ENCODE assay signal across 8 cellular contexts in genomic region chrX:102720237-102721168, GRCh38. TPM values are rescaled to one million over a fixed set of nuclear protein-coding genes. Genes with fewer than 3 reads are reported as not detected.
DNase-seq lines count a peak whose midpoint lies in the region; ATAC-seq, FAIRE-seq and TF ChIP-seq lines count a peak whose summit lies in the region.

A gene with protein sequence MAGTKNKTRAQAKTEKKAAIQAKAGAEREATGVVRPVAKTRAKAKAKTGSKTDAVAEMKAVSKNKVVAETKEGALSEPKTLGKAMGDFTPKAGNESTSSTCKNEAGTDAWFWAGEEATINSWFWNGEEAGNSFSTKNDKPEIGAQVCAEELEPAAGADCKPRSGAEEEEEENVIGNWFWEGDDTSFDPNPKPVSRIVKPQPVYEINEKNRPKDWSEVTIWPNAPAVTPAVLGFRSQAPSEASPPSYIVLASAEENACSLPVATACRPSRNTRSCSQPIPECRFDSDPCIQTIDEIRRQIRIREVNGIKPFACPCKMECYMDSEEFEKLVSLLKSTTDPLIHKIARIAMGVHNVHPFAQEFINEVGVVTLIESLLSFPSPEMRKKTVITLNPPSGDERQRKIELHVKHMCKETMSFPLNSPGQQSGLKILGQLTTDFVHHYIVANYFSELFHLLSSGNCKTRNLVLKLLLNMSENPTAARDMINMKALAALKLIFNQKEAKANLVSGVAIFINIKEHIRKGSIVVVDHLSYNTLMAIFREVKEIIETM (plus strand): TSS chrX:102720743. CDS start chrX:102748996, 28,253 bp downstream.

- H3K9me3 ChIP-seq in endocrine pancreas (ENCODE audit: control insufficient read depth, low read length) = no peaks in the 10 kb centered on the region

- no peaks in the 10 kb centered on the region for H3K36me3 ChIP-seq in endocrine pancreas (ENCODE audit: control insufficient read depth, insufficient read depth, low read length)

- peak within 1 kb of the TSS; percentile 80 for H3K4me3 ChIP-seq in endocrine pancreas (ENCODE audit: control insufficient read depth, insufficient read depth, low read length)

- H3K4me1 ChIP-seq in endocrine pancreas (ENCODE audit: control insufficient read depth, insufficient read depth, low read length) = no peaks in the 10 kb centered on the region

- DNase-seq in GM12892 (ENCODE audit: insufficient read length) (peak; percentile 50), NCI-H2227 treated with DMSO at 0.1 percent for 48 hours (lab: John Stamatoyannopoulos, UW) (peak; percentile 89), midbrain (lab: John Stamatoyannopoulos, UW) (peak; percentile 78)
- DNase-seq in activated CD8-positive, alpha-beta memory T cell treated with anti-CD3 and anti-CD28 coated beads, Interleukin-2, amount 50 U/mL, for 1 hour (ENCODE audit: extremely low read depth) = peak; percentile 20
- peak; percentile 54 to 60 for DNase-seq in stimulated activated CD8-positive, alpha-beta memory T cell treated with anti-CD3 and anti-CD28 coated beads, Interleukin-15, amount 100 ng/mL, for 48 hours (ENCODE audit: low read depth in 2 of 2)

- peak; percentile 88 for FAIRE-seq in GM12892 (lab: Jason Lieb, UNC)

- peak within 1 kb of the TSS; percentile 60 for H3K9ac ChIP-seq in endocrine pancreas (ENCODE audit: control insufficient read depth, insufficient read depth, low read length)

- TF ChIP-seq POLR2A in GM12892 (IDR thresholded peaks at IDR 0.05; ENCODE audit: low read depth, low read length) = peak; percentile 38; the same call in 1 of the 2 replicates

- H3K27me3 ChIP-seq in endocrine pancreas (ENCODE audit: control insufficient read depth, insufficient read depth, low read length) = no peaks in the 10 kb centered on the region

- ATAC-seq in HG02885 (IDR thresholded peaks at IDR 0.05; ENCODE audit: poor library complexity, unreplicated experiment) (peak; percentile 97), HG03135 (IDR thresholded peaks at IDR 0.05; ENCODE audit: unreplicated experiment) (no peak)

RNA-seq across cellular contexts. Expression of the gene that starts here (rescaled TPM):
- 1.4 TPM for polyA plus RNA-seq in GM12892 (2012; ENCODE audit: missing spikeins)

Comparison
In these comparisons a context has a peak if more than half of its experiments do, and no peak if none do; other contexts are left out.
1. DNase-seq: peak in every context shown above with its lines; median percentile 89 in NCI-H2227 treated with DMSO at 0.1 percent for 48 hours; 78 in midbrain; 57 in stimulated activated CD8-positive, alpha-beta memory T cell treated with anti-CD3 and anti-CD28 coated beads, Interleukin-15, amount 100 ng/mL, for 48 hours; 50 in GM12892; 20 in activated CD8-positive, alpha-beta memory T cell treated with anti-CD3 and anti-CD28 coated beads, Interleukin-2, amount 50 U/mL, for 1 hour.